ENCODE assay signal across 30 cellular contexts in genomic region chr9:73347123-73347522, GRCh38.
"Had no signal": no experiment of that assay in that cellular context is flagged by ENCODE, and none has a peak within 500 bp of the region (broad histone marks: within the 10 kb centered on the region; RNA-seq: fewer than 3 reads in every experiment).

No MANE protein-coding gene starts in this region.

- H3K36me3 Mint-ChIP-seq: activated naive CD8-positive, alpha-beta T cell; WTC11 had no signal

- H3K4me1 ChIP-seq: body of pancreas, colonic mucosa had no signal

- H3K4me3 ChIP-seq: body of pancreas, cardiac muscle cell, colonic mucosa, dorsolateral prefrontal cortex had no signal

- ATAC-seq: activated CD4-positive, CD25-positive, alpha-beta regulatory T cell treated with anti-CD3 and anti-CD28 coated beads, Interleukin-2, amount 50 U/mL, for 24 hours; activated CD8-positive, alpha-beta T cell treated with anti-CD3 and anti-CD28 coated beads for 36 hours; activated T-cell treated with anti-CD3 and anti-CD28 coated beads, Interleukin-2, amount 50 U/mL, for 4 hours; activated T-helper 17 cell treated with anti-CD3 and anti-CD28 coated beads, Interleukin-2, amount 50 U/mL, for 72 hours; body of pancreas; esophagus mucosa; WTC11 had no signal

- FAIRE-seq: frontal cortex had no signal

- H3K4me1 Mint-ChIP-seq: activated T-helper 17 cell treated with anti-CD3 and anti-CD28 coated beads, Interleukin-2, amount 50 U/mL, for 72 hours; endodermal cell; WTC11 had no signal

- H3K27me3 ChIP-seq: body of pancreas, cardiac muscle cell, colonic mucosa had no signal

- H3K27ac Mint-ChIP-seq: activated CD8-positive, alpha-beta T cell treated with anti-CD3 and anti-CD28 coated beads for 36 hours; activated naive CD8-positive, alpha-beta T cell; activated T-helper 17 cell treated with anti-CD3 and anti-CD28 coated beads, Interleukin-2, amount 50 U/mL, for 72 hours; endodermal cell; WTC11 had no signal

- H3K36me3 ChIP-seq: cardiac muscle cell, colonic mucosa had no signal

- DNase-seq: activated CD4-positive, alpha-beta T cell treated with anti-CD3 and anti-CD28 coated beads for 48 hours; activated CD4-positive, alpha-beta T cell treated with anti-CD3 and anti-CD28 coated beads, Interleukin-2, amount 50 U/mL, for 1 hour; activated CD4-positive, alpha-beta T cell treated with anti-CD3 and anti-CD28 coated beads, Interleukin-2, amount 50 U/mL, for 48 hours; activated CD8-positive, alpha-beta memory T cell treated with anti-CD3 and anti-CD28 coated beads for 24 hours; activated CD8-positive, alpha-beta T cell treated with anti-CD3 and anti-CD28 coated beads for 36 hours; activated effector memory CD4-positive, alpha-beta T cell treated with Interleukin-2 at 50 U/mL for 16 hours; activated gamma-delta T cell treated with Interleukin-2 at 50 U/mL for 16 hours; activated naive CD4-positive, alpha-beta T cell treated with anti-CD3 and anti-CD28 coated beads, Interleukin-2, amount 50 U/mL, for 16 hours; activated naive CD4-positive, alpha-beta T cell treated with Interleukin-2 at 50 U/mL for 16 hours; activated T-cell treated with anti-CD3 and anti-CD28 coated beads, Interleukin-2, amount 50 U/mL, for 4 hours; amniotic stem cell; anterior cingulate cortex; body of pancreas; central memory CD4-positive, alpha-beta T cell; cerebellar nuclear complex; colonic mucosa; dorsolateral prefrontal cortex; effector memory CD4-positive, alpha-beta T cell; endodermal cell; foreskin fibroblast; head of caudate nucleus; T-helper 2 cell had no signal

- H3K4me3 Mint-ChIP-seq: activated CD8-positive, alpha-beta T cell treated with anti-CD3 and anti-CD28 coated beads for 36 hours; activated naive CD8-positive, alpha-beta T cell; activated T-cell treated with anti-CD3 and anti-CD28 coated beads, Interleukin-2, amount 50 U/mL, for 4 hours; activated T-helper 17 cell treated with anti-CD3 and anti-CD28 coated beads, Interleukin-2, amount 50 U/mL, for 72 hours; endodermal cell; WTC11 had no signal

- H3K27ac ChIP-seq: body of pancreas, cardiac muscle cell, colonic mucosa, VCaP had no signal

- H3K9me3 ChIP-seq: body of pancreas, colonic mucosa had no signal

- H3K9me3 Mint-ChIP-seq: activated CD8-positive, alpha-beta T cell treated with anti-CD3 and anti-CD28 coated beads for 36 hours; activated T-cell treated with anti-CD3 and anti-CD28 coated beads, Interleukin-2, amount 50 U/mL, for 4 hours; activated T-helper 17 cell treated with anti-CD3 and anti-CD28 coated beads, Interleukin-2, amount 50 U/mL, for 72 hours; endodermal cell; WTC11 had no signal

- H3K27me3 Mint-ChIP-seq: activated CD8-positive, alpha-beta T cell treated with anti-CD3 and anti-CD28 coated beads for 36 hours; activated T-helper 17 cell treated with anti-CD3 and anti-CD28 coated beads, Interleukin-2, amount 50 U/mL, for 72 hours had no signal
